Comparison of ENCODE assay signal across 8 cellular contexts in genomic region chr6:93423542-93423941, GRCh38.
DNase-seq lines count a peak whose midpoint lies in the region; ATAC-seq, FAIRE-seq and TF ChIP-seq lines count a peak whose summit lies in the region.

No MANE protein-coding gene starts in this region.

- DNase-seq in NCI-H1417 (lab: John Stamatoyannopoulos, UW), result peak; percentile 56 to 87 (median 63)
- peak; percentile 26 for DNase-seq in SW480 (ENCODE audit: low spot score)
- DNase-seq in islet precursor cell, result peak; percentile 72
- DNase-seq in amniotic stem cell (lab: John Stamatoyannopoulos, UW), result no peak
- no peak for DNase-seq in effector memory CD8-positive, alpha-beta T cell
- DNase-seq in activated CD8-positive, alpha-beta memory T cell treated with anti-CD3 and anti-CD28 coated beads, Interleukin-2, amount 50 U/mL, for 4 hours, result no peak

- no peaks in the 10 kb centered on the region for H3K9me3 Mint-ChIP-seq in effector memory CD8-positive, alpha-beta T cell

- TF ChIP-seq CTCF in GM12875 (IDR thresholded peaks at IDR 0.05; ENCODE audit: borderline replicate concordance, insufficient read depth, low read depth, low read length), result peak; percentile 52; the same call in 1 of the 2 replicates

- no peak overlapping the region for H3K4me3 Mint-ChIP-seq in effector memory CD8-positive, alpha-beta T cell

- H3K27ac Mint-ChIP-seq in effector memory CD8-positive, alpha-beta T cell, result no peak overlapping the region

- FAIRE-seq in A204.1 (lab: Jason Lieb, UNC), result peak; percentile 11

- peaks cover 16% of the 10 kb centered on the region in 2 donors for H3K27me3 Mint-ChIP-seq in effector memory CD8-positive, alpha-beta T cell

- no peak overlapping the region for H3K4me3 ChIP-seq in GM12875 (ENCODE audit: low read depth, low read length)

- H3K4me1 Mint-ChIP-seq in effector memory CD8-positive, alpha-beta T cell (ENCODE audit: low read depth in 2 of 2), result peaks cover 0 to 1% of the 10 kb centered on the region in 2 donors

- no peaks in the 10 kb centered on the region for H3K36me3 Mint-ChIP-seq in effector memory CD8-positive, alpha-beta T cell (ENCODE audit: insufficient read depth)

- ATAC-seq in effector memory CD8-positive, alpha-beta T cell (replicated peaks), result no peak

Comparison
In these comparisons a context has a peak if more than half of its experiments do, and no peak if none do; other contexts are left out.
1. DNase-seq: peak in NCI-H1417 (3 of 3), SW480 (single experiment) and islet precursor cell (single experiment); none in amniotic stem cell (single experiment), effector memory CD8-positive, alpha-beta T cell (0 of 3) and activated CD8-positive, alpha-beta memory T cell treated with anti-CD3 and anti-CD28 coated beads, Interleukin-2, amount 50 U/mL, for 4 hours (single experiment).